14 cellular contexts compared by ENCODE assay signal in the genomic region with DNA sequence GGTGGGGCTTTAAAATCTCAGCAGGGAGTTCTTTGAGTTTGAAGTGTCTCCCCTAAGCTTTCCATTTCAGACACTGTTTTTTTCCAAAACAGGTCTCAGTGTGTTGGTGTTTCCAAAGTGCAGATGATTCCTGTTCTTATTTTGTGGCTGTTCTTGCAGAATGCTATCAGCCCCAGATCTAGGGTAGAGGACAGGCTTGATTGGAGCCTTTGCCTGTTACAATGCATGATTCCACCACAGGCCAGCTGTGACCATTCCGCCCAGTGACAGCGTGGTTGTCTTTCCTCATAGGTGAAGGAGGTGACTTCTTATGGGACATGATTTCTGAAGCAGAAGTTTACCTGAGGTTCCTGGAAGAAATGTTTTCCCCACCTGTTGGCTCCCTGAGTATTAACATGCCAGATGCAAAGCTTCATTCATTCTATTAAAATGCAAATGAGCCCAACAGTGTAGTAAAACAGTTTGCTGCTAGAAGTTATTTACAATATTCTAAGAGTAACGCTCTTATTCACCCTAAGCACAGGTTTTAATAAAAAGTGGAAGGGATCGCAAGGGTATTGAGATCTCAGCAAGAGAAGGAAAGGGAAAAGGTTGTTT. TPM values are rescaled to one million over a fixed set of nuclear protein-coding genes. Genes with fewer than 3 reads are reported as not detected.
DNase-seq lines count a peak whose midpoint lies in the region; ATAC-seq, FAIRE-seq and TF ChIP-seq lines count a peak whose summit lies in the region.
"Had no signal": no experiment of that assay in that cellular context is flagged by ENCODE, and none has a peak within 500 bp of the region (broad histone marks: within the 10 kb centered on the region; RNA-seq: fewer than 3 reads in every experiment).

No MANE protein-coding gene starts in this region.

- no peaks in the 10 kb centered on the region for H3K27me3 ChIP-seq in Panc1 (ENCODE audit: control insufficient read depth, insufficient read depth, low read length)
- no peaks in the 10 kb centered on the region for H3K27me3 ChIP-seq in skeletal muscle satellite cell (ENCODE audit: control insufficient read depth, insufficient read depth, low read length)
- H3K27me3 ChIP-seq: brain microvascular endothelial cell had no signal

- no TSS peak for BruUV-seq in Panc1 (replicated peaks; lab: Mats Ljungman, UMichigan)

- FAIRE-seq in kidney (lab: Jason Lieb, UNC) = no peak

- no peak for TF ChIP-seq CTCF in HEK293 (tag by site-specific recombination; IDR thresholded peaks at IDR 0.05)
- TF ChIP-seq CTCF in Panc1 (IDR thresholded peaks at IDR 0.05) = no peak
- TF ChIP-seq CTCF in kidney (IDR thresholded peaks at IDR 0.05; ENCODE audit: borderline replicate concordance, extremely low read depth, insufficient read depth) = no peak

- H3K9ac ChIP-seq in skeletal muscle satellite cell (ENCODE audit: low read depth, low read length) (no peak overlapping the region), kidney (ENCODE audit: low read length in 2 of 2) (no peak overlapping the region)

- CTCF ChIA-PET in HEK293 (lab: Yijun Ruan, JAX) (interaction anchor here (0.6 to 3.6 kb wide), 6 partner anchors 8 to 386 kb away, joined by 4 to 25 read pairs (median 6); no protein-coding TSS in a partner anchor), Panc1 (lab: Charles Lee) (interaction anchor here (0.9 to 2.0 kb wide), 3 partner anchors 12 to 25 kb away, joined by 3 to 7 read pairs (median 4); no protein-coding TSS in a partner anchor)

- DNase-seq in Panc1 (ENCODE audit: low read depth, low spot score) (no peak), left colon (peak; percentile 38 to 46), kidney (no peak), 8988T (no peak), H4 (ENCODE audit: low spot score) (no peak)
- DNase-seq: activated CD4-positive, alpha-beta T cell treated with anti-CD3 and anti-CD28 coated beads for 1 hour; CD4-positive, alpha-beta memory T cell; NCI-H1694 treated with DMSO at 0.1 percent for 48 hours; SW 1271 had no signal

- no peaks in the 10 kb centered on the region; the same call in 1 of the 2 replicates for H3K4me1 ChIP-seq in HEK293 (ENCODE audit: control insufficient read depth, insufficient read depth, low read length)
- peaks cover 11% of the 10 kb centered on the region for H3K4me1 ChIP-seq in Panc1 (ENCODE audit: control insufficient read depth, insufficient read depth, low read length)
- H3K4me1 ChIP-seq in skeletal muscle satellite cell (ENCODE audit: control insufficient read depth, insufficient read depth, low read length) = peaks cover 26% of the 10 kb centered on the region
- H3K4me1 ChIP-seq in kidney (ENCODE audit: control insufficient read depth in 1 of 2, insufficient read depth in 1 of 2, low read depth in 1 of 2, low read length in 2 of 2) = no peaks in the 10 kb centered on the region

- H3K4me3 ChIP-seq in HEK293 (ENCODE audit: low read depth, low read length) (no peak overlapping the region), Panc1 (ENCODE audit: low read depth in 2 of 2, low read length in 2 of 2) (peak overlapping the region in 1 of 2 experiments; percentile 41; a peak in 3 of 4 replicates), skeletal muscle satellite cell (ENCODE audit: low read length) (no peak overlapping the region), kidney (ENCODE audit: low read length in 2 of 2) (no peak overlapping the region)

- in situ Hi-C loops in Panc1 (cut with HindIII; ENCODE audit: low pct_unique_long_range_greater_than_20kb, low sequenced_read_pairs) = loop anchor here (5.0 kb wide), 1 partner anchor 42 kb away; no protein-coding TSS in a partner anchor

- intact Hi-C loops in Panc1 (cut with micrococcal nuclease; ENCODE audit: unreplicated experiment) (no loop called here), left colon (cut with DNase I, micrococcal nuclease) (no loop called here), kidney (cut with DNase I) (no loop called here)

- peak; percentile 77 for ATAC-seq in Panc1
- ATAC-seq in left colon = peak; percentile 74
- no peak for ATAC-seq in GM18511 (IDR thresholded peaks at IDR 0.05; ENCODE audit: unreplicated experiment)

- no peak overlapping the region for H3K27ac ChIP-seq in HEK293 (ENCODE audit: extremely low read depth, low read depth, low read length)
- peak overlapping the region; percentile 34; the same call in 1 of the 2 replicates for H3K27ac ChIP-seq in Panc1 (ENCODE audit: low read length)
- H3K27ac ChIP-seq in kidney (ENCODE audit: low read depth in 2 of 2, low read length in 2 of 2) = no peak overlapping the region
- H3K27ac ChIP-seq: brain microvascular endothelial cell, thoracic aorta had no signal

- H3K4me2 ChIP-seq in skeletal muscle satellite cell (ENCODE audit: low read length) = peak overlapping the region; percentile 60

- POLR2A ChIA-PET in HEK293 (lab: Yijun Ruan, JAX) (interaction anchor here (1.2 kb wide), 1 partner anchor 12 kb away, joined by 5 read pairs; no protein-coding TSS in a partner anchor), Panc1 (lab: Charles Lee) (no interaction called here)

- no peaks in the 10 kb centered on the region for H3K36me3 ChIP-seq in HEK293 (ENCODE audit: control insufficient read depth in 2 of 2, insufficient read depth in 1 of 2, low read length in 2 of 2)
- no peaks in the 10 kb centered on the region for H3K36me3 ChIP-seq in Panc1 (ENCODE audit: control insufficient read depth, insufficient read depth, low read length)
- no peaks in the 10 kb centered on the region for H3K36me3 ChIP-seq in skeletal muscle satellite cell (ENCODE audit: insufficient read depth, low read length)
- no peaks in the 10 kb centered on the region for H3K36me3 ChIP-seq in kidney (ENCODE audit: control insufficient read depth in 1 of 2, insufficient read depth in 2 of 2, low read length in 2 of 2)
- H3K36me3 ChIP-seq: brain microvascular endothelial cell, thoracic aorta had no signal

- H3K9me3 ChIP-seq in HEK293 (ENCODE audit: control insufficient read depth, insufficient read depth, low read depth, low read length) = no peaks in the 10 kb centered on the region
- no peaks in the 10 kb centered on the region for H3K9me3 ChIP-seq in Panc1 (ENCODE audit: control insufficient read depth, insufficient read depth, low read depth, low read length)
- H3K9me3 ChIP-seq in skeletal muscle satellite cell (replicated peaks; ENCODE audit: low read length) = no peaks in the 10 kb centered on the region
- no peaks in the 10 kb centered on the region for H3K9me3 ChIP-seq in kidney (ENCODE audit: control insufficient read depth in 1 of 2, low read length in 2 of 2)
- H3K9me3 ChIP-seq: thoracic aorta had no signal

TF ChIP-seq in HEK293, 187 proteins besides CTCF, POLR2A, EP300 and RAD21:
- TF ChIP-seq TRIM28 (IDR thresholded peaks at IDR 0.05; ENCODE audit: borderline replicate concordance, low read length) (peak; percentile 6; the same call in 1 of the 2 replicates), ZBTB21 (tag by site-specific recombination; IDR thresholded peaks at IDR 0.05) (no peak), ZNF341 (tag by site-specific recombination; IDR thresholded peaks at IDR 0.05; ENCODE audit: low read depth) (peak; percentile 58), SCRT2 (tag by site-specific recombination; IDR thresholded peaks at IDR 0.05) (peak; percentile 33; the same call in 1 of the 2 replicates), ZNF560 (tag by site-specific recombination; IDR thresholded peaks at IDR 0.05; ENCODE audit: borderline replicate concordance) (no peak), ZNF658 (tag by site-specific recombination; IDR thresholded peaks at IDR 0.05) (no peak)

RNA-seq across cellular contexts. Expression of a gene that starts 36.9 kb away (rescaled TPM):
- 65.4 TPM for total RNA-seq in Panc1 (2021; ENCODE audit: unreplicated experiment)
- polyA plus RNA-seq in Panc1 (2012; ENCODE audit: insufficient read length) = 29.2 TPM
- total RNA-seq in left colon = 10 to 100 TPM; 41.7 to 53.6 TPM
- total RNA-seq in skeletal muscle satellite cell (2012; rRNA removed) = 2.2 and 4.1 TPM in 2 replicates
- total RNA-seq in kidney = 110 TPM
- polyA plus RNA-seq in kidney (ENCODE audit: insufficient read depth, low read depth, low replicate concordance) = 3.9 TPM
- 0.27 and 0.89 TPM in 2 replicates for total RNA-seq in H4 (2014; rRNA removed; shearing (Covaris generic))

Comparison
In these comparisons a context has a peak if more than half of its experiments do, and no peak if none do; other contexts are left out.
1. DNase-seq: peak in left colon (2 of 2); none in Panc1 (single experiment), kidney (single experiment), 8988T (single experiment) and H4 (single experiment).
2. RNA of a gene that starts 36.9 kb away (total RNA-seq): 110 TPM in kidney (single experiment), 65.4 TPM in Panc1 (single experiment) and 41.7 to 53.6 TPM in left colon; 0.27 to 0.89 TPM in H4; every median in the first group is over 10 times any median in the second.